14 cellular contexts compared by ENCODE assay signal in genomic region chr14:85580536-85581165, GRCh38. TPM values are rescaled to one million over a fixed set of nuclear protein-coding genes. Genes with fewer than 3 reads are reported as not detected.
"Had no signal": no experiment of that assay in that cellular context is flagged by ENCODE, and none has a peak within 500 bp of the region (broad histone marks: within the 10 kb centered on the region; RNA-seq: fewer than 3 reads in every experiment).

No MANE protein-coding gene starts in this region.

- H3K27me3 ChIP-seq: adrenal gland, tibial nerve, vagina had no signal

- DNase-seq: activated B cell treated with CpG ODN at 0.5 μM for 24 hours; activated CD4-positive, alpha-beta T cell treated with anti-CD3 and anti-CD28 coated beads, Interleukin-2, amount 10 ng/mL, durations not matched to agents 7 days and 5 days; activated naive CD4-positive, alpha-beta T cell treated with anti-CD3 and anti-CD28 coated beads, Interleukin-2, amount 10 ng/mL, durations not matched to agents 7 days and 5 days; activated T-cell treated with anti-CD3 and anti-CD28 coated beads for 4 hours; adrenal gland; hippocampal formation; kidney glomerular epithelial cell; mesendoderm; naive B cell; small intestine had no signal

- H3K27ac ChIP-seq: adrenal gland, vagina had no signal

- ATAC-seq: activated T-helper 17 cell treated with anti-CD3 and anti-CD28 coated beads, Interleukin-2, amount 50 U/mL, for 72 hours had no signal

- H3K4me3 ChIP-seq: adrenal gland, tibial nerve, vagina had no signal

- H3K36me3 ChIP-seq: adrenal gland, tibial nerve, vagina had no signal

- H3K9me3 ChIP-seq: adrenal gland, tibial nerve, vagina had no signal

RNA-seq across cellular contexts. Expression of gene FLRT2, which starts 50.7 kb away (rescaled TPM):
- total RNA-seq: activated B cell treated with CpG ODN at 0.5 μM for 24 hours; activated CD4-positive, alpha-beta T cell treated with anti-CD3 and anti-CD28 coated beads, Interleukin-2, amount 10 ng/mL, durations not matched to agents 7 days and 5 days; activated CD8-positive, alpha-beta memory T cell treated with anti-CD3 and anti-CD28 coated beads for 36 hours; activated T-helper 17 cell treated with anti-CD3 and anti-CD28 coated beads, Interleukin-2, amount 50 U/mL, for 72 hours had no signal
